Comparison of ENCODE assay signal across 17 cellular contexts in the genomic region with DNA sequence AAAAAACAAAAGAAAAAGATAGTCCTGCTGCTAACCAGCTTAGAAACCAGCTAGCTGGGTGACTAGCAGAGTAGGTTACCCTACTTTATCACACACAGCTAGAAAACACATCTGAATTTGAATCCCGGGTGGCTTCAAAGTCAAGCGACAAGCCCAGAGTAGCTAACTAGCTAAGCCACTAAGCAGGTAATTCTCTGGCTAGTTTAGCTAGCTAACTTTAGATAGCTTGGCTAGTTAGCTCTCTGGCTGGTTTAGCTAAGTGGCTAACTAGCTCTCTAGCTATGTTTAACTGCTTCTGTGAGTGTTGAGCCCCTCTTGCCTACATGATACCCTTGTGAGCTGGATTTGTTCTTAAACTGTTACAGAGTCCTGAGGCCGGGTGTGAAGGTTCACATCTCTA. TPM values are rescaled to one million over a fixed set of nuclear protein-coding genes. Genes with fewer than 3 reads are reported as not detected.
A peak's percentile ranks its signal among the peaks of the same experiment; 100 is the strongest.
DNase-seq lines count a peak whose midpoint lies in the region; ATAC-seq and TF ChIP-seq lines count a peak whose summit lies in the region.
"Had no signal": no experiment of that assay in that cellular context is flagged by ENCODE, and none has a peak within 500 bp of the region (broad histone marks: within the 10 kb centered on the region; RNA-seq: fewer than 3 reads in every experiment).

No MANE protein-coding gene starts in this region.

- H3K9ac ChIP-seq in duodenal mucosa (ENCODE audit: low read depth in 1 of 2, low read length in 2 of 2), result peak overlapping the region; percentile 35 to 38

- DNase-seq in mesothelial cell of epicardium (ENCODE audit: low spot score in 2 of 2, unreplicated experiment in 2 of 2) (no peak), gastrocnemius medialis (no peak), coronary artery (ENCODE audit: low spot score) (no peak)
- DNase-seq: CD8-positive, alpha-beta memory T cell; GF-D8; IMR-90; NCI-H1436 treated with DMSO at 0.1 percent for 48 hours; NCI-H2081; SHP77 had no signal

- WGBS in urinary bladder, result 77% methylated on average over 3 of the region's 3 CpGs

- TF ChIP-seq CTCF in mesothelial cell of epicardium (IDR thresholded peaks at IDR 0.05; ENCODE audit: unreplicated experiment) (no peak), gastrocnemius medialis (IDR thresholded peaks at IDR 0.05 in 4 of 5, conservative IDR thresholded peaks at IDR 0.05 in 1 of 5) (no peak), coronary artery (IDR thresholded peaks at IDR 0.05) (no peak)

- H3K4me1 Mint-ChIP-seq in mesothelial cell of epicardium, result peaks cover 11% of the 10 kb centered on the region
- H3K4me1 Mint-ChIP-seq: CD8-positive, alpha-beta memory T cell had no signal

- intact Hi-C loops in gastrocnemius medialis (cut with DNase I; ENCODE audit: low total_unique reads), result no loop called here

- H3K9me3 ChIP-seq in duodenal mucosa (ENCODE audit: control insufficient read depth in 1 of 2, low read length in 2 of 2) (no peaks in the 10 kb centered on the region), gastrocnemius medialis (no peaks in the 10 kb centered on the region)

- H3K36me3 ChIP-seq in duodenal mucosa (ENCODE audit: control insufficient read depth in 1 of 2, insufficient read depth in 2 of 2, low read length in 2 of 2), result peaks cover 19 to 58% of the 10 kb centered on the region in 2 donors
- peaks cover 0 to 16% of the 10 kb centered on the region in 2 donors for H3K36me3 ChIP-seq in gastrocnemius medialis
- no peaks in the 10 kb centered on the region for H3K36me3 ChIP-seq in urinary bladder (ENCODE audit: insufficient read depth)

- peak overlapping the region; percentile 96 for H3K27ac Mint-ChIP-seq in mesothelial cell of epicardium
- H3K27ac Mint-ChIP-seq: CD8-positive, alpha-beta memory T cell had no signal

- no peaks in the 10 kb centered on the region for H3K27me3 Mint-ChIP-seq in mesothelial cell of epicardium (ENCODE audit: low read depth)

- ATAC-seq in gastrocnemius medialis, result no peak
- ATAC-seq in GM19467 (IDR thresholded peaks at IDR 0.05; ENCODE audit: unreplicated experiment), result no peak
- no peak for ATAC-seq in HG03342 (IDR thresholded peaks at IDR 0.05; ENCODE audit: unreplicated experiment)

- in situ Hi-C loops in gastrocnemius medialis (cut with MboI; ENCODE audit: low sequenced_read_pairs in 4 of 4), result no loop called here

- H3K9me3 Mint-ChIP-seq in mesothelial cell of epicardium, result peaks cover 4% of the 10 kb centered on the region

- H3K27me3 ChIP-seq in duodenal mucosa (ENCODE audit: control insufficient read depth in 1 of 2, insufficient read depth in 2 of 2, low read length in 2 of 2), result no peaks in the 10 kb centered on the region
- H3K27me3 ChIP-seq in gastrocnemius medialis, result no peaks in the 10 kb centered on the region

- no peak overlapping the region for H3K4me3 ChIP-seq in duodenal mucosa (ENCODE audit: low read depth in 1 of 2, low read length in 2 of 2)
- H3K4me3 ChIP-seq in gastrocnemius medialis, result no peak overlapping the region
- no peak overlapping the region for H3K4me3 ChIP-seq in urinary bladder (ENCODE audit: low read depth, low read length)
- H3K4me3 ChIP-seq in coronary artery, result no peak overlapping the region

- H3K36me3 Mint-ChIP-seq in mesothelial cell of epicardium, result peaks cover 18% of the 10 kb centered on the region
- H3K36me3 Mint-ChIP-seq: CD8-positive, alpha-beta memory T cell had no signal

- TF ChIP-seq POLR2A in gastrocnemius medialis (IDR thresholded peaks at IDR 0.05), result no peak

- no peak overlapping the region for H3K4me3 Mint-ChIP-seq in mesothelial cell of epicardium
- H3K4me3 Mint-ChIP-seq: CD8-positive, alpha-beta memory T cell had no signal

- peaks cover 0 to 13% of the 10 kb centered on the region in 2 donors for H3K4me1 ChIP-seq in duodenal mucosa (ENCODE audit: control insufficient read depth in 1 of 2, insufficient read depth in 2 of 2, low read length in 2 of 2)
- peaks cover 0 to 7% of the 10 kb centered on the region in 2 donors for H3K4me1 ChIP-seq in gastrocnemius medialis
- no peaks in the 10 kb centered on the region for H3K4me1 ChIP-seq in urinary bladder (ENCODE audit: insufficient read depth)

- no peak overlapping the region for H3K27ac ChIP-seq in duodenal mucosa (ENCODE audit: low read depth, low read length)
- H3K27ac ChIP-seq in gastrocnemius medialis, result peak overlapping the region in 3 of 4 donors; percentile 62 to 79 (median 64)
- peak overlapping the region; percentile 56 for H3K27ac ChIP-seq in urinary bladder (ENCODE audit: low read depth)
- no peak overlapping the region for H3K27ac ChIP-seq in coronary artery

RNA-seq across cellular contexts. Expression of a gene that starts 12.4 kb away (rescaled TPM):
- 52.3 to 56.6 TPM (median 53.8 TPM) in 3 replicates for total RNA-seq in mesothelial cell of epicardium
- total RNA-seq in gastrocnemius medialis, result 100 to 1,000 TPM; 103 to 174 (median 141) TPM
- 15.5 TPM for total RNA-seq in urinary bladder
- 7.0 TPM for polyA plus RNA-seq in urinary bladder
- total RNA-seq: CD8-positive, alpha-beta memory T cell; IMR-90; LHCN-M2 had no signal
- polyA plus RNA-seq: AG04450; BJ; CD8-positive, alpha-beta memory T cell; IMR-90 had no signal

RNA-seq across cellular contexts. Expression of a gene that starts 52.7 kb away (rescaled TPM):
- total RNA-seq in mesothelial cell of epicardium (not detected in 3 replicates), gastrocnemius medialis (not detected), urinary bladder (not detected)
- polyA plus RNA-seq in urinary bladder, result not detected
- total RNA-seq: CD8-positive, alpha-beta memory T cell; HT-29; IMR-90; LHCN-M2 had no signal
- polyA plus RNA-seq: AG04450; BJ; CD8-positive, alpha-beta memory T cell; IMR-90 had no signal

Comparison
In these comparisons a context has a peak if more than half of its experiments do, and no peak if none do; other contexts are left out.
1. H3K27ac ChIP-seq: peak in gastrocnemius medialis (3 of 4) and urinary bladder (single experiment); none in duodenal mucosa (single experiment) and coronary artery (0 of 2).